In genomic region chr9:37027582-37028424, GRCh38 we compare ENCODE assay signal across 8 cellular contexts. TPM values are rescaled to one million over a fixed set of nuclear protein-coding genes. Genes with fewer than 3 reads are reported as not detected.
DNase-seq lines count a peak whose midpoint lies in the region; ATAC-seq, FAIRE-seq and TF ChIP-seq lines count a peak whose summit lies in the region.

No MANE protein-coding gene starts in this region.

- H3K36me3 Mint-ChIP-seq in natural killer cell treated with Interleukin-12 subunit alpha and Interleukin-12 subunit beta and Interleukin-15 and Interleukin-18, amount 100 ng/mL, for 72 hours = no peaks in the 10 kb centered on the region

- H4K20me1 ChIP-seq in OCI-LY1 (ENCODE audit: insufficient read depth, low read length) = no peaks in the 10 kb centered on the region

- H3K27ac Mint-ChIP-seq in natural killer cell treated with Interleukin-12 subunit alpha and Interleukin-12 subunit beta and Interleukin-15 and Interleukin-18, amount 100 ng/mL, for 72 hours = no peak overlapping the region

- H3K27ac ChIP-seq in OCI-LY1 (ENCODE audit: low read depth, low read length, poor library complexity, severe bottlenecking) (peak overlapping the region; percentile 97), esophagus squamous epithelium (no peak overlapping the region)

- no peak for TF ChIP-seq POLR2A in esophagus squamous epithelium (IDR thresholded peaks at IDR 0.05)

- H3F3A ChIP-seq in OCI-LY1 (ENCODE audit: insufficient read depth, low read length) = peaks cover 5% of the 10 kb centered on the region; the same call in 1 of the 2 replicates

- no peak overlapping the region for H2AFZ ChIP-seq in OCI-LY1 (ENCODE audit: low read length)

- peaks cover 36% of the 10 kb centered on the region for H3K36me3 ChIP-seq in OCI-LY1 (ENCODE audit: insufficient read depth, low read length)
- H3K36me3 ChIP-seq in esophagus squamous epithelium = no peaks in the 10 kb centered on the region

- 1 to 8% methylated on average over 12 to 23 of the region's 59 CpGs for WGBS in esophagus squamous epithelium, 2 donors

- no peaks in the 10 kb centered on the region for H3K9me2 ChIP-seq in OCI-LY1 (ENCODE audit: low read depth, low read length)

- peaks cover 75% of the 10 kb centered on the region for H3K79me2 ChIP-seq in OCI-LY1 (ENCODE audit: insufficient read depth, low read length)

- no peaks in the 10 kb centered on the region for H3K9me3 ChIP-seq in OCI-LY1 (ENCODE audit: low read length)
- H3K9me3 ChIP-seq in esophagus squamous epithelium = peaks cover 0 to 8% (median 0%) of the 10 kb centered on the region in 3 donors

- H3K9ac ChIP-seq in OCI-LY1 (ENCODE audit: low read length) = peak overlapping the region; percentile 94

- peak; percentile 65 for ATAC-seq in GM21390 (IDR thresholded peaks at IDR 0.05; ENCODE audit: unreplicated experiment)
- peak; percentile 98 for ATAC-seq in natural killer cell treated with Interleukin-12 subunit alpha and Interleukin-12 subunit beta and Interleukin-15 and Interleukin-18, amount 100 ng/mL, for 72 hours

- peaks cover 12 to 14% of the 10 kb centered on the region in 2 donors for H3K4me1 Mint-ChIP-seq in natural killer cell treated with Interleukin-12 subunit alpha and Interleukin-12 subunit beta and Interleukin-15 and Interleukin-18, amount 100 ng/mL, for 72 hours (ENCODE audit: low read depth in 2 of 2)

- H3K4me3 Mint-ChIP-seq in natural killer cell treated with Interleukin-12 subunit alpha and Interleukin-12 subunit beta and Interleukin-15 and Interleukin-18, amount 100 ng/mL, for 72 hours = peak overlapping the region; percentile 86

- H3K4me1 ChIP-seq in OCI-LY1 (ENCODE audit: insufficient read depth, low read length, severe bottlenecking) (peaks cover 88% of the 10 kb centered on the region), esophagus squamous epithelium (peaks cover 36 to 56% (median 43%) of the 10 kb centered on the region in 3 donors)

- intact Hi-C loops in esophagus squamous epithelium (cut with DNase I) = no loop called here

- peak overlapping the region; percentile 88 for H3K4me2 ChIP-seq in OCI-LY1 (ENCODE audit: low read length)

- no peaks in the 10 kb centered on the region for H3K27me3 ChIP-seq in OCI-LY1 (ENCODE audit: insufficient read depth, low read length)
- peaks cover 55 to 100% (median 72%) of the 10 kb centered on the region in 4 donors for H3K27me3 ChIP-seq in esophagus squamous epithelium

- TF ChIP-seq CTCF in D721Med (IDR thresholded peaks at IDR 0.05; ENCODE audit: insufficient read depth, missing control alignments) = peak; percentile 5
- no peak for TF ChIP-seq CTCF in OCI-LY1 (IDR thresholded peaks at IDR 0.05; ENCODE audit: low read length)
- TF ChIP-seq CTCF in esophagus squamous epithelium (IDR thresholded peaks at IDR 0.05) = peak in 1 of 6 experiments; percentile 9

- DNase-seq in D721Med (ENCODE audit: insufficient read length, low spot score) = peak; percentile 99
- peak in 73 of 76 experiments; percentile 63 to 97 (median 92) for DNase-seq in HUDEP-2 (lab: John Stamatoyannopoulos, UW; ENCODE audit: unreplicated experiment in 76 of 76)
- DNase-seq in activated T-cell treated with anti-CD3 and anti-CD28 coated beads for 48 hours (ENCODE audit: low read depth) = peak; percentile 93
- DNase-seq in esophagus squamous epithelium (lab: John Stamatoyannopoulos, UW) = peak; percentile 52
- DNase-seq in natural killer cell treated with Interleukin-12 subunit alpha and Interleukin-12 subunit beta and Interleukin-15 and Interleukin-18, amount 100 ng/mL, for 72 hours (ENCODE audit: low spot score) = peak; percentile 90
- DNase-seq in stimulated activated naive CD4-positive, alpha-beta T cell (lab: John Stamatoyannopoulos, UW) = peak; percentile 60 to 81 (median 77)

- peaks cover 51 to 66% of the 10 kb centered on the region in 2 donors for H3K27me3 Mint-ChIP-seq in natural killer cell treated with Interleukin-12 subunit alpha and Interleukin-12 subunit beta and Interleukin-15 and Interleukin-18, amount 100 ng/mL, for 72 hours

- no peaks in the 10 kb centered on the region for H3K9me3 Mint-ChIP-seq in natural killer cell treated with Interleukin-12 subunit alpha and Interleukin-12 subunit beta and Interleukin-15 and Interleukin-18, amount 100 ng/mL, for 72 hours

- H3K4me3 ChIP-seq in OCI-LY1 (ENCODE audit: low read depth, low read length, poor library complexity, severe bottlenecking) (peak overlapping the region; percentile 82), esophagus squamous epithelium (peak overlapping the region in 3 of 4 donors; percentile 11 to 61 (median 38))

- FAIRE-seq in D721Med (lab: Jason Lieb, UNC) = no peak

RNA-seq across cellular contexts. Expression of gene PAX5, which starts 6.3 kb away (rescaled TPM):
- under 1 TPM in 2 of 4 donors, not detected in 2; under 0.01 to 0.29 TPM for total RNA-seq in esophagus squamous epithelium
- total RNA-seq in natural killer cell treated with Interleukin-12 subunit alpha and Interleukin-12 subunit beta and Interleukin-15 and Interleukin-18, amount 100 ng/mL, for 72 hours = 1 to 10 TPM in 1 of 2 donors, under 1 TPM in 1; 0.29 to 2.1 TPM
